8 cellular contexts compared by ENCODE assay signal in the genomic region with DNA sequence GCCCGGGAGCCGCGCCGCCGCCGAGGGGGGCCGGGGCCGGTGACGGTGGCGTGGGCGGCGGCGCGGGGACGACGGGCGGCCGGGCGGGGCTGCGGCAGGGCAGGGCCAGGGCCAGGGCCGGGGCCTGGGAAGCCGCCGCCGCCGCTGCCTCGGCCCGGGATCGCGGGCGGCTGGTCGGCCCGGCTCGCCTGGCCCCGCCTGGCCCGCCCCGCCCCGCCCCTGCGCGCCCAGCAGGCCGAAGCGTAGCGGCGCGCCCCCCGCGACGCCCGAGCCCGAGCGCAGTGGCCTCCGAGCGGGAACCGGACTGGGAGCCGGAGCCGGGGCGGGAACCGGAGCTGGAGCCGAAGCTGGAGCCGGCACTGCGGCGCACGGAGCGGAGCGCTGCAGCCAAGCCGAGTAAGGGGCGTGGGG. TPM values are rescaled to one million over a fixed set of nuclear protein-coding genes. Genes with fewer than 3 reads are reported as not detected.
DNase-seq lines count a peak whose midpoint lies in the region; ATAC-seq and TF ChIP-seq lines count a peak whose summit lies in the region.

A gene with protein sequence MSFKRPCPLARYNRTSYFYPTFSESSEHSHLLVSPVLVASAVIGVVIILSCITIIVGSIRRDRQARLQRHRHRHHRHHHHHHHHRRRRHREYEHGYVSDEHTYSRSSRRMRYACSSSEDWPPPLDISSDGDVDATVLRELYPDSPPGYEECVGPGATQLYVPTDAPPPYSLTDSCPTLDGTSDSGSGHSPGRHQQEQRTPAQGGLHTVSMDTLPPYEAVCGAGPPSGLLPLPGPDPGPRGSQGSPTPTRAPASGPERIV (plus strand): TSS at position 260 of the 411 bp plus-strand sequence. CDS start 10,382 bp downstream, outside the sequence.

- no peaks in the 10 kb centered on the region for H3K36me3 ChIP-seq in BJ (ENCODE audit: control insufficient read depth, insufficient read depth, low read length)
- no peaks in the 10 kb centered on the region for H3K36me3 ChIP-seq in ectodermal cell (ENCODE audit: control insufficient read depth, insufficient read depth, low read length)
- no peaks in the 10 kb centered on the region for H3K36me3 ChIP-seq in mucosa of descending colon (ENCODE audit: low read depth)

- ATAC-seq in mucosa of descending colon, result peak; percentile 58

- 0% methylated on average over 66 of the region's 66 CpGs for WGBS in ectodermal cell, 2 experiments

- peaks cover 53% of the 10 kb centered on the region for H3K27me3 ChIP-seq in BJ (ENCODE audit: control insufficient read depth, insufficient read depth, low read length)
- peaks cover 70% of the 10 kb centered on the region for H3K27me3 ChIP-seq in ectodermal cell (ENCODE audit: control insufficient read depth, insufficient read depth, low read length, poor library complexity, severe bottlenecking)

- intact Hi-C loops in mucosa of descending colon (cut with DNase I, micrococcal nuclease), result no loop called here

- H3K9me3 ChIP-seq in ectodermal cell (ENCODE audit: control insufficient read depth, low read length) (no peaks in the 10 kb centered on the region), mucosa of descending colon (no peaks in the 10 kb centered on the region)

- H3K4me3 ChIP-seq in BJ (ENCODE audit: low read depth, low read length) (peak within 1 kb of the TSS; percentile 26), ectodermal cell (ENCODE audit: insufficient read depth, low read depth, low read length) (peak within 1 kb of the TSS; percentile 34), mucosa of descending colon (no peak within 1 kb of the TSS)

- H3K27ac ChIP-seq in ectodermal cell (ENCODE audit: insufficient read depth, low read depth, low read length, poor library complexity, severe bottlenecking), result no peak within 1 kb of the TSS

- no peak for TF ChIP-seq CTCF in BJ (IDR thresholded peaks at IDR 0.05; ENCODE audit: insufficient read depth, low read depth, low read length)
- no peak for TF ChIP-seq CTCF in mucosa of descending colon (IDR thresholded peaks at IDR 0.05)

- H3K4me1 ChIP-seq in ectodermal cell (ENCODE audit: control insufficient read depth, insufficient read depth, low read length), result peaks cover 3% of the 10 kb centered on the region
- H3K4me1 ChIP-seq in mucosa of descending colon (ENCODE audit: low read depth), result peaks cover 15% of the 10 kb centered on the region

- CTCF ChIA-PET in BJ (lab: Yijun Ruan, JAX), result interaction anchor here (1.0 kb wide), 1 partner anchor 28 kb away, joined by 3 read pairs; no protein-coding TSS in a partner anchor

- DNase-seq in BJ (ENCODE audit: low read depth), result no peak
- DNase-seq in LoVo (ENCODE audit: low spot score), result peak; percentile 28
- DNase-seq in mucosa of descending colon, result peak in 2 of 3 donors; percentile 9 to 43
- DNase-seq in KG1 (lab: John Stamatoyannopoulos, UW), result no peak
- no peak for DNase-seq in SIG-M5 (lab: John Stamatoyannopoulos, UW)
- no peak for DNase-seq in anterior cingulate cortex (lab: John Stamatoyannopoulos, UW)
- no peak for DNase-seq in activated gamma-delta T cell (lab: John Stamatoyannopoulos, UW)

- POLR2A ChIA-PET in BJ (lab: Charles Lee), result no interaction called here

RNA-seq across cellular contexts. Expression of the gene that starts here (rescaled TPM):
- not detected in 2 replicates for polyA plus RNA-seq in BJ (2011; rRNA removed)
- not detected in 2 replicates for polyA minus RNA-seq in BJ (2011; rRNA and poly(A)+ RNA removed)
- 0.65 TPM for polyA plus RNA-seq in ectodermal cell (2013, experiment 1 of 4)
- polyA plus RNA-seq in ectodermal cell (2013, experiment 2 of 4), result 0.62 TPM
- polyA plus RNA-seq in ectodermal cell (2013, experiment 3 of 4), result 0.80 TPM
- polyA plus RNA-seq in ectodermal cell (2013, experiment 4 of 4), result 0.81 TPM
- total RNA-seq in mucosa of descending colon, result under 1 TPM in 1 of 3 donors, not detected in 2; 0.22 TPM

Comparison
In these comparisons a context has a peak if more than half of its experiments do, and no peak if none do; other contexts are left out.
1. Peak in DNase-seq and ATAC-seq in mucosa of descending colon; RNA of the gene not detected or under 1 TPM.